In the genomic region with DNA sequence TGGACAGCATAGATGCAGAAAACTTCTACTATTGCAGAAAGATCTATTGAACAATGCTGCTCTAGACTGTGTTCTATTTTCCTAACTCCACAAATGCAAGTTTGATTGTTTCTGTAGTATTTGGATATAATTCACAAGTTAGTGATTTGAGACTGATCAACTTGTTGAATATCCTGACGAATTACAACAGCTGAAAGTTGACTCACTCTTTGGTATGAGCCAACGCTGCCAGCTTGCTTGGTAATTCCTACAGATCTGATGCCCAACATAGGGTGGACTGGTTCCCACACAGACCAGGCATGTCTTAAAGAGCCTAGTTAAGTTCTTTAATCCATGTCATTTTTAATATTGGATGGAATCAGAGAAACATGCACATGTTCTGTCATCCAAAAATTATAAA, we compare ENCODE assay signal across 13 cellular contexts.
"Had no signal": no experiment of that assay in that cellular context is flagged by ENCODE, and none has a peak within 500 bp of the region (broad histone marks: within the 10 kb centered on the region; RNA-seq: fewer than 3 reads in every experiment).

No MANE protein-coding gene starts in this region.

- H3K27ac ChIP-seq: neural progenitor cell had no signal

- H3K4me2 ChIP-seq: neural progenitor cell had no signal

- H3K4me3 ChIP-seq: neural progenitor cell had no signal

- DNase-seq: activated CD4-positive, alpha-beta T cell treated with anti-CD3 and anti-CD28 coated beads, Interleukin-2, amount 10 ng/mL, durations not matched to agents 7 days and 5 days; activated CD4-positive, CD25-positive, alpha-beta regulatory T cell; activated naive CD4-positive, alpha-beta T cell treated with Interleukin-2 at 50 U/mL for 16 hours; activated T-cell treated with anti-CD3 and anti-CD28 coated beads for 4 hours; aorta; dermis blood vessel endothelial cell; foreskin melanocyte; head of caudate nucleus; immature natural killer cell; naive B cell; retina; stimulated activated CD4-positive, alpha-beta T cell treated with anti-CD3 and anti-CD28 coated beads, Interleukin-2, amount 100 ng/mL, for 48 hours had no signal

- H3K4me1 ChIP-seq: neural progenitor cell had no signal

- H3K9ac ChIP-seq: neural progenitor cell had no signal

- H3K27me3 ChIP-seq: neural progenitor cell had no signal

- H3K36me3 ChIP-seq: neural progenitor cell had no signal

- H2AFZ ChIP-seq: neural progenitor cell had no signal
